Comparison of ENCODE assay signal across 1 cellular context in the genomic region with DNA sequence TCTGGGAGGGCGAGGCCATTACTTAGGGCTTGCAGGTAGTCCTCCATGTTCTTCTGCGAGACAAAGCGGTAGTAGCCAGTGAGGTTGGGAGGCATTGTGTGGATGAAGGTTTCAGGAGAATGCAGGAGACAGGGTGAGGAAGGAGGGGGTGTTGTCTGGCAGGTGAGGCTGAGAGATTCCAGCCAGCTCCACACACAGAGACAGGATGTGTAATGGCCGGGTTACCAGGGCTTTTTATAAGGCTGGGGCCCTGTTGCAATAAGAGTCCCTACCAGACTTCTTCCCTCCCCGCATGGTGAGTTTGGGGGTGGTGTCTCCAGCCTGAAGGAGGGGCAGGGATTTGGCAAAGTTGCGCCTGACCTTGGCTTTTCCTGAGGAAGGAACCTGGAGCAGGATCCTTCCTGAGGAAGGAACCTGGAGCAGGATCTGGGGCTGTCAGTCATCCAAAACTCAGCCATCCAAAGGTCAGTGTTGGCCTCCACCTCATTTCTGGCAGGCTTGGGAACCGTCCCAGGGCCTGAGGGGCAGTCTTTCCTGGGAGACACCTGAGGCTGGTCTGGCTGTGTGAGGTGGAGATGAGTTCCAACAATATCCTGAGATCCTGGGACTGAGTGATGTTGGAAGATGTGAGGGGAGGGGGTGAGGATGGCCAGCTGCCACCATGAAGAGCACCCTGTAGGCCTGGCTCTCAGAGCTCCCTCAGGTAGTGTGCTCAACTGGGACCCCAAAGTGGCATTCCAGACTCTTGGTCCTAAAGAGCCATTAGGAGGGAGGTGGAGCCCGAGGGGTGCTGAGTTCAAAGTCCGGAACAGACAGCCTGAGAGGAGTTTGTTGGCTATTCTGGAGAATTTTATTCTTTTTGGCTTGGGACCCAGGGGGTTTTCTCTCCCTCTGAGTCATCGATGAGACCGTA.
TF ChIP-seq lines count a peak whose summit lies in the region.

Gene RBP5, minus strand, starts transcription at position 209 of the 913 bp plus-strand sequence. Its CDS starts 114 bp downstream, at position 95.

TF ChIP-seq in IMR-90, 13 proteins besides CTCF, POLR2A, EP300 and RAD21 (continued from another document):
- TF ChIP-seq MAZ (IDR thresholded peaks at IDR 0.05; ENCODE audit: borderline replicate concordance, low read depth, low read length), result no peak
- TF ChIP-seq MAFK (IDR thresholded peaks at IDR 0.05; ENCODE audit: low read depth, low read length), result no peak
- TF ChIP-seq MXI1 (IDR thresholded peaks at IDR 0.05; ENCODE audit: borderline replicate concordance, low read depth, low read length), result no peak
- TF ChIP-seq CHD1 (IDR thresholded peaks at IDR 0.05; ENCODE audit: low read depth, low read length), result no peak
- no peak for TF ChIP-seq USF2 (IDR thresholded peaks at IDR 0.05; ENCODE audit: low read depth, low read length)
- no peak for TF ChIP-seq FOS (IDR thresholded peaks at IDR 0.05; ENCODE audit: low read depth, low read length)
